In the genomic region with DNA sequence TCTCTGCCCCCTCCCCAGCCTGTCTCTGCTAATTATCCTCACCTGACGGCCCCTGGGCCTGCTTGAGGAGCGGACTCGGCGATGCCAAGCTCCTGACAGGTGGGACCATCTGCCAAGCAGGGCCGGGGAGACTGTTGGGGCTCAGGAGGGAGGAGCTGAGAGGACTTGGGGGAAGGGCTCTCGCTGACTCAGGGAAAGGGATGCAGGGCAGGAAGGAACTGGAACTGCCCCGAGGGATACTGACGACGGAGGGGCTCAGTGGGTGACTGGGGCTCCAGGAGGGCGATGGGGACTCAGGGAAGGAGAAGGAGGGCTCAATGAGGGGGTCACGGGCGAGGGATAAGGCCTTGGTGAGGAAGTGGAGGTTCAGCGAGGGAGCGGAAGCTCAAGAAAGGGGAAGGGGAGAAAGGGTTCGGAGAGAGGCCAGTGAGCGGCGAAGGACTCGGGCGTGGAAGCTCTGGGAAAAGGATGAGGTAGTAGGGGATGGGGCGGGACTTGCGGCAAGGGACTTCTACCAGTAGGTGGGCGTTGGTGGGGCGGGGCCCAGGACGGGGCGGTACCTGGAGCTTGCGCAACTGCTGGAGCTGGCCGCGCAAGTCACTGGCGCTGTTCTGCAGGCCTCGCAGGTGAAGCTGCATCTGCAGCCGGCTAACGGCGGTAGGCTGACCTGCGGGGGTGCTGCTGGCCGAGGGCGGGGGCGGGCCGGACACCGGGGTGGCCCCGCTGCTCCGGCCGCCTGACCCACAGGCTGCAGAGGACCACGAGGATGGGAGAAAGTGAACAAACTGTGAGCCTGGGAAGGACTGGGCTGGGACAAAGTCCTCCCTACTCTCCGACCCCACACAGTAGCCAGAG, we compare ENCODE assay signal across 8 cellular contexts. TPM values are rescaled to one million over a fixed set of nuclear protein-coding genes. Genes with fewer than 3 reads are reported as not detected.
DNase-seq lines count a peak whose midpoint lies in the region; ATAC-seq and TF ChIP-seq lines count a peak whose summit lies in the region.

No MANE protein-coding gene starts in this region.

- DNase-seq in GM10266 (ENCODE audit: extremely low spot score) (peak; percentile 96), NCI-H2107 treated with DMSO at 0.1 percent for 48 hours (lab: John Stamatoyannopoulos, UW; ENCODE audit: unreplicated experiment) (peak; percentile 90), mammary epithelial cell (peak; percentile 90), kidney epithelial cell (ENCODE audit: low read depth) (peak; percentile 29)
- peak; percentile 95 for DNase-seq in stimulated activated CD4-positive, alpha-beta T cell treated with anti-CD3 and anti-CD28 coated beads, Interleukin-2, amount 100 ng/mL, for 24 hours

- dilution Hi-C loops in mammary epithelial cell (cut with HindIII; ENCODE audit: low sequenced_read_pairs) = loop anchor here (5.0 kb wide), 1 partner anchor 58 kb away; no protein-coding TSS in a partner anchor

- 0% methylated on average over 7 of the region's 44 CpGs for WGBS in mammary epithelial cell (ENCODE audit: low coverage, missing lambda C conversion rate)

- H3K79me2 ChIP-seq in mammary epithelial cell (ENCODE audit: insufficient read depth, low read length) = no peaks in the 10 kb centered on the region

- H3K36me3 ChIP-seq in mammary epithelial cell (ENCODE audit: insufficient read depth, low read length) (no peaks in the 10 kb centered on the region), kidney epithelial cell (ENCODE audit: control insufficient read depth, insufficient read depth, low read length) (no peaks in the 10 kb centered on the region)

- peak overlapping the region; percentile 41 to 53 (median 48) for H3K4me3 ChIP-seq in mammary epithelial cell (replicated peaks in 1 of 3; ENCODE audit: insufficient read depth in 1 of 3, low read depth in 2 of 3, low read length in 3 of 3)
- no peak overlapping the region for H3K4me3 ChIP-seq in kidney epithelial cell (ENCODE audit: low read depth, low read length)

- H2AFZ ChIP-seq in mammary epithelial cell (ENCODE audit: low read depth, low read length) = peak overlapping the region; percentile 95

- H3K4me1 ChIP-seq in mammary epithelial cell (ENCODE audit: insufficient read depth, low read length) = peaks cover 53% of the 10 kb centered on the region

- H4K20me1 ChIP-seq in mammary epithelial cell (ENCODE audit: insufficient read depth, low read length) = peaks cover 1% of the 10 kb centered on the region

- no peaks in the 10 kb centered on the region for H3K9me3 ChIP-seq in mammary epithelial cell (replicated peaks; ENCODE audit: insufficient read depth, low read length)

- ATAC-seq in HG02943 (IDR thresholded peaks at IDR 0.05; ENCODE audit: low read depth, unreplicated experiment) (peak; percentile 73), GM18858 (IDR thresholded peaks at IDR 0.05; ENCODE audit: unreplicated experiment) (no peak)

- peak overlapping the region; percentile 61 for H3K9ac ChIP-seq in mammary epithelial cell (ENCODE audit: insufficient read depth, low read length)

- BruUV-seq in mammary epithelial cell (replicated peaks; lab: Mats Ljungman, UMichigan) = TSS peak; percentile 78

- in situ Hi-C loops in mammary epithelial cell (cut with MboI; ENCODE audit: low sequenced_read_pairs in 2 of 2) = no loop called here

- 0 out of 2 replicates have a peak overlapping the region, but pooled peaks have one; percentile 64 for H3K27ac ChIP-seq in VCaP
- peak overlapping the region; percentile 80 for H3K27ac ChIP-seq in mammary epithelial cell (ENCODE audit: insufficient read depth, low read depth, low read length)

- intact Hi-C loops in mammary epithelial cell (cut with micrococcal nuclease) = loop anchor here (10.0 kb wide), 2 partner anchors 176 to 204 kb away; partner anchors contain the start of genes CISD3 and SOCS7

- CTCF ChIA-PET in mammary epithelial cell (lab: Charles Lee; ENCODE audit: low non-redundant PET) = interaction anchor here (0.6 to 2.4 kb wide), 4 partner anchors 22 to 116 kb away, joined by 3 to 51 read pairs (median 5); no protein-coding TSS in a partner anchor

- H3K27me3 ChIP-seq in mammary epithelial cell (ENCODE audit: insufficient read depth, low read length) (no peaks in the 10 kb centered on the region), kidney epithelial cell (ENCODE audit: control insufficient read depth, insufficient read depth, low read length) (peaks cover 64% of the 10 kb centered on the region)

- peak; percentile 46 for TF ChIP-seq CTCF in GM10266 (IDR thresholded peaks at IDR 0.05; ENCODE audit: control insufficient read depth, insufficient read depth, low read depth, missing control alignments)
- no peak for TF ChIP-seq CTCF in VCaP (conservative IDR thresholded peaks at IDR 0.05)
- peak in 1 of 2 donors; percentile 18 for TF ChIP-seq CTCF in mammary epithelial cell (conservative IDR thresholded peaks at IDR 0.05 in 1 of 2, IDR thresholded peaks at IDR 0.05 in 1 of 2; ENCODE audit: extremely low read depth in 1 of 2, insufficient read depth in 1 of 2, low read depth in 1 of 2, low read length in 2 of 2)
- TF ChIP-seq CTCF in kidney epithelial cell (IDR thresholded peaks at IDR 0.05; ENCODE audit: insufficient read depth, low read length, poor library complexity, severe bottlenecking) = no peak

- H3K4me2 ChIP-seq in mammary epithelial cell (ENCODE audit: insufficient read depth, low read depth, low read length) = peak overlapping the region; percentile 91

RNA-seq across cellular contexts. Expression of gene SRCIN1, which starts 46.5 kb away (rescaled TPM):
- total RNA-seq in mammary epithelial cell (1 to 10 TPM in 1 of 2 donors, under 1 TPM in 1; 0.17 to 4.2 TPM), kidney epithelial cell (0.27 and 0.84 TPM in 2 replicates)
- 0.71 TPM for polyA plus RNA-seq in mammary epithelial cell
- polyA minus RNA-seq in mammary epithelial cell = 0.78 TPM

Comparison
In these comparisons a context has a peak if more than half of its experiments do, and no peak if none do; other contexts are left out.
1. DNase-seq: peak in every context shown above with its lines; median percentile 96 in GM10266; 95 in stimulated activated CD4-positive, alpha-beta T cell treated with anti-CD3 and anti-CD28 coated beads, Interleukin-2, amount 100 ng/mL, for 24 hours; 90 in NCI-H2107 treated with DMSO at 0.1 percent for 48 hours; 90 in mammary epithelial cell; 29 in kidney epithelial cell.